Comparison of ENCODE assay signal across 2 cellular contexts in genomic region chr1:24108334-24109165, GRCh38.
A peak's percentile ranks its signal among the peaks of the same experiment; 100 is the strongest.
TF ChIP-seq lines count a peak whose summit lies in the region.

No MANE protein-coding gene starts in this region.

TF ChIP-seq in HepG2, 621 proteins besides CTCF, POLR2A, EP300 and RAD21 (continues in another document):
- TF ChIP-seq ZNF510 (CRISPR knock-in tag; IDR thresholded peaks at IDR 0.05; ENCODE audit: low read depth) (0 out of 2 replicates have a peak, but pooled peaks have one; percentile 65), TBX2 (CRISPR knock-in tag; IDR thresholded peaks at IDR 0.05; ENCODE audit: borderline replicate concordance) (peak; percentile 64; the same call in 1 of the 2 replicates), ZNF263 (CRISPR knock-in tag; IDR thresholded peaks at IDR 0.05) (peak; percentile 100), ZNF331 (CRISPR knock-in tag; IDR thresholded peaks at IDR 0.05) (peak; percentile 54; the same call in 1 of the 2 replicates), TRIM22 (IDR thresholded peaks at IDR 0.05) (no peak), TFDP2 (CRISPR knock-in tag; IDR thresholded peaks at IDR 0.05) (0 out of 2 replicates have a peak, but pooled peaks have one; percentile 42), ZNF552 (CRISPR knock-in tag; IDR thresholded peaks at IDR 0.05; ENCODE audit: borderline replicate concordance) (0 out of 2 replicates have a peak, but pooled peaks have one; percentile 1), MTA1 (CRISPR knock-in tag; IDR thresholded peaks at IDR 0.05; ENCODE audit: borderline replicate concordance) (peak; percentile 50; the same call in 1 of the 2 replicates), SP2 (CRISPR knock-in tag; IDR thresholded peaks at IDR 0.05) (no peak), ZFX (CRISPR knock-in tag; IDR thresholded peaks at IDR 0.05; ENCODE audit: low read depth) (peak; percentile 57), ZNF788 (CRISPR knock-in tag; IDR thresholded peaks at IDR 0.05; ENCODE audit: borderline replicate concordance) (peak; percentile 82; the same call in 1 of the 2 replicates), SKI (IDR thresholded peaks at IDR 0.05; ENCODE audit: partially characterized antibody) (peak; percentile 42), SP4 (CRISPR knock-in tag; IDR thresholded peaks at IDR 0.05) (peak; percentile 35), PHF20 (CRISPR knock-in tag; IDR thresholded peaks at IDR 0.05) (peak; percentile 59; the same call in 1 of the 2 replicates), ZNF24 (IDR thresholded peaks at IDR 0.05) (no peak), ARID5B (CRISPR knock-in tag; IDR thresholded peaks at IDR 0.05) (peak; percentile 80), RBAK (CRISPR knock-in tag; IDR thresholded peaks at IDR 0.05) (no peak), ZBTB7B (CRISPR knock-in tag; IDR thresholded peaks at IDR 0.05) (peak; percentile 91), MXD1 (CRISPR knock-in tag; IDR thresholded peaks at IDR 0.05) (0 out of 2 replicates have a peak, but pooled peaks have one; percentile 26), GABPA (IDR thresholded peaks at IDR 0.05; ENCODE audit: low read depth, low read length) (no peak), GABPA (CRISPR knock-in tag; IDR thresholded peaks at IDR 0.05; ENCODE audit: low read depth) (peak; percentile 54; the same call in 1 of the 2 replicates), EED (CRISPR knock-in tag; IDR thresholded peaks at IDR 0.05) (no peak), HOXA9 (CRISPR knock-in tag; IDR thresholded peaks at IDR 0.05; ENCODE audit: borderline replicate concordance) (no peak)
- TF ChIP-seq, protein P1, sequence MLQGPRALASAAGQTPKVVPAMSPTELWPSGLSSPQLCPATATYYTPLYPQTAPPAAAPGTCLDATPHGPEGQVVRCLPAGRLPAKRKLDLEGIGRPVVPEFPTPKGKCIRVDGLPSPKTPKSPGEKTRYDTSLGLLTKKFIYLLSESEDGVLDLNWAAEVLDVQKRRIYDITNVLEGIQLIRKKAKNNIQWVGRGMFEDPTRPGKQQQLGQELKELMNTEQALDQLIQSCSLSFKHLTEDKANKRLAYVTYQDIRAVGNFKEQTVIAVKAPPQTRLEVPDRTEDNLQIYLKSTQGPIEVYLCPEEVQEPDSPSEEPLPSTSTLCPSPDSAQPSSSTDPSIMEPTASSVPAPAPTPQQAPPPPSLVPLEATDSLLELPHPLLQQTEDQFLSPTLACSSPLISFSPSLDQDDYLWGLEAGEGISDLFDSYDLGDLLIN (CRISPR knock-in tag; IDR thresholded peaks at IDR 0.05; ENCODE audit: borderline replicate concordance), result 0 out of 2 replicates have a peak, but pooled peaks have one; percentile 3

TF ChIP-seq in HEK293T, 16 proteins besides CTCF, POLR2A, EP300 and RAD21:
- TF ChIP-seq SUZ12 (IDR thresholded peaks at IDR 0.05) (no peak), LEF1 (IDR thresholded peaks at IDR 0.05; ENCODE audit: borderline replicate concordance) (no peak), NFRKB (IDR thresholded peaks at IDR 0.05) (no peak), FOXK2 (IDR thresholded peaks at IDR 0.05) (no peak), ELF4 (IDR thresholded peaks at IDR 0.05) (no peak), SP1 (IDR thresholded peaks at IDR 0.05) (no peak), CTBP1 (IDR thresholded peaks at IDR 0.05; ENCODE audit: borderline replicate concordance) (no peak), ZNF384 (IDR thresholded peaks at IDR 0.05) (no peak), BHLHE40 (IDR thresholded peaks at IDR 0.05; ENCODE audit: borderline replicate concordance) (no peak), HDGF (IDR thresholded peaks at IDR 0.05; ENCODE audit: borderline replicate concordance) (no peak), FOXA1 (IDR thresholded peaks at IDR 0.05) (no peak), TARDBP (IDR thresholded peaks at IDR 0.05) (no peak), L3MBTL2 (conservative IDR thresholded peaks at IDR 0.05) (no peak), FOXM1 (IDR thresholded peaks at IDR 0.05; ENCODE audit: borderline replicate concordance) (no peak), ARNT (IDR thresholded peaks at IDR 0.05) (no peak)
- TF ChIP-seq, protein P2, sequence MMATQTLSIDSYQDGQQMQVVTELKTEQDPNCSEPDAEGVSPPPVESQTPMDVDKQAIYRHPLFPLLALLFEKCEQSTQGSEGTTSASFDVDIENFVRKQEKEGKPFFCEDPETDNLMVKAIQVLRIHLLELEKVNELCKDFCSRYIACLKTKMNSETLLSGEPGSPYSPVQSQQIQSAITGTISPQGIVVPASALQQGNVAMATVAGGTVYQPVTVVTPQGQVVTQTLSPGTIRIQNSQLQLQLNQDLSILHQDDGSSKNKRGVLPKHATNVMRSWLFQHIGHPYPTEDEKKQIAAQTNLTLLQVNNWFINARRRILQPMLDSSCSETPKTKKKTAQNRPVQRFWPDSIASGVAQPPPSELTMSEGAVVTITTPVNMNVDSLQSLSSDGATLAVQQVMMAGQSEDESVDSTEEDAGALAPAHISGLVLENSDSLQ (IDR thresholded peaks at IDR 0.05), result no peak
